9 cellular contexts compared by ENCODE assay signal in the genomic region with DNA sequence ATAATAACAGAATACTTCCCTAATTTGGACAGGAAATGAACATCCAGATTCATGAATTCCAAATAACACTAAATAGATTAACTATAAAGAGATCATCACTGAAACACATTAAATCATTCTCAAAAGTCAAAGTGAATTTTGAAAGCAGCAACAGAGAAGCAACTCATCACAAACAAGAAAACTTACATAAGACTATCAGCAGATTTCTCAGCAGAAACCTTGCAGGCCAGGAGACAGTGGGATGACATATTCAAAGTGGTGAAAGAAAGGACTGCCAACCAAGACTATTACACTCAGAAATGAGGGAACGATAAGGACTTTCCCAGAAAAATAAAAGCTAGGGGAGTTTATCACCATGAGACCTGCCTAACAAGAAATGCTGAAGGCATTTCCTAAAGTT.
"Had no signal": no experiment of that assay in that cellular context is flagged by ENCODE, and none has a peak within 500 bp of the region (broad histone marks: within the 10 kb centered on the region; RNA-seq: fewer than 3 reads in every experiment).

No MANE protein-coding gene starts in this region.

- H3K4me3 ChIP-seq: GM23248, HAP-1 had no signal

- H3K4me3 Mint-ChIP-seq: HFFc6, IgD-negative memory B cell had no signal

- H3K27ac ChIP-seq: GM23248 had no signal

- FAIRE-seq: HTR-8/SVneo had no signal

- H3K9ac ChIP-seq: GM23248 had no signal

- DNase-seq: GM23248, GOT3, H7, HFFc6, Kasumi-1, KG1 had no signal

- H3K27me3 Mint-ChIP-seq: IgD-negative memory B cell had no signal

- H3K27ac Mint-ChIP-seq: HFFc6 had no signal

- H3K4me1 ChIP-seq: HAP-1 had no signal

- H3K36me3 ChIP-seq: HAP-1 had no signal

- H2AFZ ChIP-seq: GM23248 had no signal
